19 cellular contexts compared by ENCODE assay signal in genomic region chr9:89548210-89548609, GRCh38. TPM values are rescaled to one million over a fixed set of nuclear protein-coding genes. Genes with fewer than 3 reads are reported as not detected.
DNase-seq lines count a peak whose midpoint lies in the region; ATAC-seq, FAIRE-seq and TF ChIP-seq lines count a peak whose summit lies in the region.
"Had no signal": no experiment of that assay in that cellular context is flagged by ENCODE, and none has a peak within 500 bp of the region (broad histone marks: within the 10 kb centered on the region; RNA-seq: fewer than 3 reads in every experiment).

No MANE protein-coding gene starts in this region.

- BruUV-seq in HepG2 (replicated peaks; lab: Mats Ljungman, UMichigan): no TSS peak

- H2AFZ ChIP-seq in KMS-11 (ENCODE audit: low read depth) (peak overlapping the region; percentile 20; the same call in 1 of the 2 replicates), HepG2 (ENCODE audit: low read length) (peak overlapping the region; percentile 56)

- peak; percentile 36 to 56 for ATAC-seq in activated naive CD4-positive, alpha-beta T cell treated with anti-CD3 and anti-CD28 coated beads, Interleukin-2, amount 50 U/mL, for 72 hours
- ATAC-seq in HepG2 (no peak), Right ventricle myocardium superior (ENCODE audit: poor library complexity) (no peak), GM18873 (IDR thresholded peaks at IDR 0.05; ENCODE audit: low FRiP score, unreplicated experiment) (no peak)

- in situ Hi-C loops in HepG2 (cut with HindIII; ENCODE audit: extremely low pct_ligation_motif_present, low pct_unique_long_range_greater_than_20kb): no loop called here

- H3K36me3 ChIP-seq in KMS-11 (ENCODE audit: insufficient read depth) (no peaks in the 10 kb centered on the region), HepG2 (replicated peaks in 1 of 2; ENCODE audit: control insufficient read depth in 1 of 2, insufficient read depth in 2 of 2, low read length in 2 of 2) (no peaks in the 10 kb centered on the region)
- H3K36me3 ChIP-seq: BLaER1 treated with 17β-estradiol and CSF1 and Interleukin-3, amounts not matched to agents 10 nM and 100 nM; sigmoid colon; SJCRH30; thoracic aorta had no signal

- H3K9ac ChIP-seq in KMS-11: no peak overlapping the region
- no peak overlapping the region for H3K9ac ChIP-seq in HepG2 (ENCODE audit: insufficient read depth, low read depth, low read length)
- H3K9ac ChIP-seq: BLaER1 treated with 17β-estradiol and CSF1 and Interleukin-3, amounts not matched to agents 10 nM and 100 nM had no signal

- H4K20me1 ChIP-seq in KMS-11 (ENCODE audit: insufficient read depth) (no peaks in the 10 kb centered on the region), HepG2 (ENCODE audit: insufficient read depth, low read length) (no peaks in the 10 kb centered on the region)
- H4K20me1 ChIP-seq: BLaER1 treated with 17β-estradiol and CSF1 and Interleukin-3, amounts not matched to agents 10 nM and 100 nM had no signal

- peaks cover 3% of the 10 kb centered on the region for H3K27me3 Mint-ChIP-seq in activated CD4-positive, alpha-beta T cell treated with anti-CD3 and anti-CD28 coated beads, Interleukin-2, amount 10 ng/mL, durations not matched to agents 7 days and 5 days
- H3K27me3 Mint-ChIP-seq: natural killer cell treated with Interleukin-12 subunit alpha and Interleukin-12 subunit beta and Interleukin-15 and Interleukin-18, amount 100 ng/mL, for 72 hours had no signal

- H3K27me3 ChIP-seq in KMS-11 (ENCODE audit: insufficient read depth, low read depth) (no peaks in the 10 kb centered on the region), HepG2 (ENCODE audit: control insufficient read depth in 1 of 2, insufficient read depth in 2 of 2, low read length in 2 of 2) (peaks cover 1 to 16% of the 10 kb centered on the region in 2 experiments; a peak in 1 of 5 replicates)
- H3K27me3 ChIP-seq: sigmoid colon had no signal

- H3K79me2 ChIP-seq in KMS-11 (ENCODE audit: insufficient read depth, low read depth) (no peaks in the 10 kb centered on the region), HepG2 (ENCODE audit: insufficient read depth, low read length) (no peaks in the 10 kb centered on the region)

- H3K4me1 ChIP-seq in KMS-11 (ENCODE audit: low read depth, poor library complexity, severe bottlenecking) (peaks cover 22% of the 10 kb centered on the region), HepG2 (ENCODE audit: insufficient read depth, low read length) (peaks cover 61% of the 10 kb centered on the region)
- H3K4me1 ChIP-seq: sigmoid colon, SJCRH30 had no signal

- H3K27ac ChIP-seq in KMS-11 (no peak overlapping the region), HepG2 (ENCODE audit: extremely low read length, insufficient read depth, low read length) (no peak overlapping the region)
- H3K27ac ChIP-seq: BLaER1 treated with 17β-estradiol and CSF1 and Interleukin-3, amounts not matched to agents 10 nM and 100 nM; sigmoid colon; SJCRH30; thoracic aorta had no signal

- no peak overlapping the region for H3K4me3 Mint-ChIP-seq in activated CD4-positive, alpha-beta T cell treated with anti-CD3 and anti-CD28 coated beads, Interleukin-2, amount 10 ng/mL, durations not matched to agents 7 days and 5 days
- H3K4me3 Mint-ChIP-seq: natural killer cell treated with Interleukin-12 subunit alpha and Interleukin-12 subunit beta and Interleukin-15 and Interleukin-18, amount 100 ng/mL, for 72 hours; WTC11 had no signal

- no peak for TF ChIP-seq CTCF in KMS-11 (conservative IDR thresholded peaks at IDR 0.05; ENCODE audit: low read depth, low read length)
- no peak for TF ChIP-seq CTCF in HepG2 (CRISPR knock-in tag; IDR thresholded peaks at IDR 0.05)

- FAIRE-seq in HepG2 (lab: Jason Lieb, UNC): no peak

- POLR2A ChIA-PET in activated CD4-positive, alpha-beta T cell treated with anti-CD3 and anti-CD28 coated beads, Interleukin-2, amount 10 ng/mL, durations not matched to agents 7 days and 5 days (lab: Charles Lee): interaction anchor here (0.9 kb wide), 1 partner anchor 168 kb away, joined by 3 read pairs; no protein-coding TSS in a partner anchor
- POLR2A ChIA-PET in HepG2 (lab: Yijun Ruan, JAX): no interaction called here

- TF ChIP-seq EP300 in HepG2 (IDR thresholded peaks at IDR 0.05; ENCODE audit: low read depth in 2 of 2, low read length in 2 of 2) (no peak), HepG2 (CRISPR knock-in tag; IDR thresholded peaks at IDR 0.05; ENCODE audit: borderline replicate concordance) (no peak)

- H3K4me1 Mint-ChIP-seq in activated CD4-positive, alpha-beta T cell treated with anti-CD3 and anti-CD28 coated beads, Interleukin-2, amount 10 ng/mL, durations not matched to agents 7 days and 5 days: peaks cover 22% of the 10 kb centered on the region

- CTCF ChIA-PET in activated CD4-positive, alpha-beta T cell treated with anti-CD3 and anti-CD28 coated beads, Interleukin-2, amount 10 ng/mL, durations not matched to agents 7 days and 5 days (lab: Charles Lee): interaction anchor here (0.5 to 3.3 kb wide), 64 partner anchors 9 to 1238 kb away, joined by 3 to 42 read pairs (median 5); partner anchors contain the start of gene SECISBP2
- CTCF ChIA-PET in HepG2 (lab: Yijun Ruan, JAX; ENCODE audit: low intra/inter-chr PET ratio, low total read pairs): interaction anchor here (2.6 kb wide), 1 partner anchor 229 kb away, joined by 13 read pairs; the partner anchor contains the start of gene SECISBP2

- H3K4me3 ChIP-seq in KMS-11 (IDR thresholded peaks at IDR 0.05; ENCODE audit: insufficient read depth, low read depth, low read length): no peak overlapping the region
- H3K4me3 ChIP-seq in HepG2 (replicated peaks in 1 of 3; ENCODE audit: insufficient read depth in 1 of 3, low read depth in 2 of 3, low read length in 3 of 3): no peak overlapping the region
- H3K4me3 ChIP-seq: BLaER1 treated with 17β-estradiol and CSF1 and Interleukin-3, amounts not matched to agents 10 nM and 100 nM; sigmoid colon; SJCRH30; thoracic aorta had no signal

- intact Hi-C loops in HepG2 (cut with micrococcal nuclease; ENCODE audit: unreplicated experiment): loop anchor here (1.0 kb wide), 1 partner anchor 229 kb away; no protein-coding TSS in a partner anchor
- intact Hi-C loops in Right ventricle myocardium superior (cut with DNase I): loop anchor here (5.0 kb wide), 1 partner anchor 226 kb away; no protein-coding TSS in a partner anchor

- TF ChIP-seq POLR2A in HepG2 (IDR thresholded peaks at IDR 0.05; ENCODE audit: insufficient read depth in 1 of 2, low read depth in 2 of 2, low read length in 2 of 2): no peak

- peaks cover 15% of the 10 kb centered on the region for H3K9me3 Mint-ChIP-seq in activated CD4-positive, alpha-beta T cell treated with anti-CD3 and anti-CD28 coated beads, Interleukin-2, amount 10 ng/mL, durations not matched to agents 7 days and 5 days
- H3K9me3 Mint-ChIP-seq in activated naive CD4-positive, alpha-beta T cell treated with anti-CD3 and anti-CD28 coated beads, Interleukin-2, amount 50 U/mL, for 72 hours: peaks cover 3 to 18% of the 10 kb centered on the region in 2 donors

- no peak for TF ChIP-seq RAD21 in HepG2 (CRISPR knock-in tag; IDR thresholded peaks at IDR 0.05)

- H3K36me3 Mint-ChIP-seq in activated CD4-positive, alpha-beta T cell treated with anti-CD3 and anti-CD28 coated beads, Interleukin-2, amount 10 ng/mL, durations not matched to agents 7 days and 5 days (ENCODE audit: low read depth): peaks cover 17% of the 10 kb centered on the region
- peaks cover 0 to 27% of the 10 kb centered on the region in 2 donors for H3K36me3 Mint-ChIP-seq in activated naive CD4-positive, alpha-beta T cell treated with anti-CD3 and anti-CD28 coated beads, Interleukin-2, amount 50 U/mL, for 72 hours

- no peak for DNase-seq in activated CD4-positive, alpha-beta T cell treated with anti-CD3 and anti-CD28 coated beads, Interleukin-2, amount 10 ng/mL, durations not matched to agents 7 days and 5 days
- no peak for DNase-seq in activated CD4-positive, alpha-beta T cell treated with anti-CD3 and anti-CD28 coated beads, Interleukin-2, amount 50 U/mL, for 48 hours
- DNase-seq in activated naive CD4-positive, alpha-beta T cell treated with anti-CD3 and anti-CD28 coated beads, Interleukin-2, amount 50 U/mL, for 72 hours (ENCODE audit: low spot score in 2 of 2): no peak
- DNase-seq in HepG2 (ENCODE audit: low spot score) (no peak), Right ventricle myocardium superior (no peak), NCI-H524 (lab: John Stamatoyannopoulos, UW) (no peak)
- DNase-seq: activated gamma-delta T cell; effector CD8-positive, alpha-beta T cell; GDM1; NCI-H1694; NCI-H774; sigmoid colon; SJCRH30 had no signal

- 66% methylated on average over 7 of the region's 7 CpGs for WGBS in HepG2 (ENCODE audit: low lambda C conversion rate)

- H3K27ac Mint-ChIP-seq in activated CD4-positive, alpha-beta T cell treated with anti-CD3 and anti-CD28 coated beads, Interleukin-2, amount 10 ng/mL, durations not matched to agents 7 days and 5 days: peak overlapping the region; percentile 76
- H3K27ac Mint-ChIP-seq in activated naive CD4-positive, alpha-beta T cell treated with anti-CD3 and anti-CD28 coated beads, Interleukin-2, amount 50 U/mL, for 72 hours: peak overlapping the region; percentile 72 to 77
- H3K27ac Mint-ChIP-seq: WTC11 had no signal

- peaks cover 7% of the 10 kb centered on the region; the same call in 1 of the 2 replicates for H3K9me3 ChIP-seq in HepG2 (ENCODE audit: low read length)

- H3K4me2 ChIP-seq in KMS-11 (no peak overlapping the region), HepG2 (ENCODE audit: low read depth, low read length) (no peak overlapping the region)

RNA-seq across cellular contexts. Expression of gene SEMA4D, which starts 50.3 kb away (rescaled TPM):
- total RNA-seq in activated CD4-positive, alpha-beta T cell treated with anti-CD3 and anti-CD28 coated beads, Interleukin-2, amount 10 ng/mL, durations not matched to agents 7 days and 5 days: 100 to 1,000 TPM; 334 to 336 TPM
- 100 to 1,000 TPM; 211 to 278 TPM for total RNA-seq in activated naive CD4-positive, alpha-beta T cell treated with anti-CD3 and anti-CD28 coated beads, Interleukin-2, amount 50 U/mL, for 72 hours
- 0.07 and 0.13 TPM in 2 replicates for total RNA-seq in HepG2 (2016; rRNA removed; fragmentation: Illumina TruSeq; extraction: Trizol)
- 0.26 TPM in 1 of 2 replicates, not detected in the other for total RNA-seq in HepG2 (2016; cell fraction: cytosol; rRNA removed; fragmentation: Illumina TruSeq; extraction: Trizol; ENCODE audit: low read depth)
- 0.10 and 0.13 TPM in 2 replicates for total RNA-seq in HepG2 (2016; cell fraction: insoluble cytoplasmic fraction; rRNA removed; fragmentation: Illumina TruSeq; extraction: Trizol)
- 0.07 and 0.28 TPM in 2 replicates for total RNA-seq in HepG2 (2016; cell fraction: membrane; rRNA removed; fragmentation: Illumina TruSeq; extraction: Trizol)
- 0.44 and 0.87 TPM in 2 replicates for total RNA-seq in HepG2 (2016; cell fraction: nucleus; rRNA removed; fragmentation: Illumina TruSeq; extraction: Trizol)
- 0.16 and 0.17 TPM in 2 replicates for polyA plus RNA-seq in HepG2 (2011; rRNA removed)
- polyA plus RNA-seq in HepG2 (2011; cell fraction: cytosol; rRNA removed): 0.12 and 0.23 TPM in 2 replicates
- polyA plus RNA-seq in HepG2 (2011; cell fraction: nucleus; rRNA removed): 0.97 and 1.2 TPM in 2 replicates
- polyA plus RNA-seq in HepG2 (2012): 0.85 and 1.2 TPM in 2 replicates
- 0.08 TPM in 1 of 2 replicates, not detected in the other for polyA plus RNA-seq in HepG2 (2016; cell fraction: cytosol; fragmentation: Illumina TruSeq; extraction: Trizol; ENCODE audit: low read depth)
- polyA plus RNA-seq in HepG2 (2016; cell fraction: insoluble cytoplasmic fraction; fragmentation: Illumina TruSeq; extraction: Trizol; ENCODE audit: low read depth): 0.10 and 0.16 TPM in 2 replicates
- 0.08 and 0.11 TPM in 2 replicates for polyA plus RNA-seq in HepG2 (2016; cell fraction: membrane; fragmentation: Illumina TruSeq; extraction: Trizol; ENCODE audit: low read depth)
- polyA plus RNA-seq in HepG2 (2016; cell fraction: nucleus; fragmentation: Illumina TruSeq; extraction: Trizol; ENCODE audit: insufficient read depth, low read depth): 0.31 and 0.86 TPM in 2 replicates
- polyA minus RNA-seq in HepG2 (2011; rRNA and poly(A)+ RNA removed; ENCODE audit: low replicate concordance): 0.38 and 11.1 TPM in 2 replicates
- 2.1 TPM in 1 of 2 replicates, not detected in the other for polyA minus RNA-seq in HepG2 (2011; cell fraction: cytosol; rRNA and poly(A)+ RNA removed)
- 0.26 and 0.87 TPM in 2 replicates for polyA minus RNA-seq in HepG2 (2011; cell fraction: nucleus; rRNA and poly(A)+ RNA removed)
- total RNA-seq in Right ventricle myocardium superior: 18.7 TPM
- total RNA-seq: SJCRH30 had no signal

RNA-seq across cellular contexts. Expression of gene GADD45G, which starts 56.6 kb away (rescaled TPM):
- total RNA-seq in activated CD4-positive, alpha-beta T cell treated with anti-CD3 and anti-CD28 coated beads, Interleukin-2, amount 10 ng/mL, durations not matched to agents 7 days and 5 days: 1 to 10 TPM; 5.2 to 6.2 TPM
- 1 to 10 TPM; 3.8 to 5.3 TPM for total RNA-seq in activated naive CD4-positive, alpha-beta T cell treated with anti-CD3 and anti-CD28 coated beads, Interleukin-2, amount 50 U/mL, for 72 hours
- total RNA-seq in HepG2 (2016; rRNA removed; fragmentation: Illumina TruSeq; extraction: Trizol) (not detected in 2 replicates), Right ventricle myocardium superior (48.9 TPM)
- not detected in 2 replicates for total RNA-seq in HepG2 (2016; cell fraction: cytosol; rRNA removed; fragmentation: Illumina TruSeq; extraction: Trizol; ENCODE audit: low read depth)
- not detected in 2 replicates for total RNA-seq in HepG2 (2016; cell fraction: insoluble cytoplasmic fraction; rRNA removed; fragmentation: Illumina TruSeq; extraction: Trizol)
- total RNA-seq in HepG2 (2016; cell fraction: membrane; rRNA removed; fragmentation: Illumina TruSeq; extraction: Trizol): not detected in 2 replicates
- not detected in 2 replicates for total RNA-seq in HepG2 (2016; cell fraction: nucleus; rRNA removed; fragmentation: Illumina TruSeq; extraction: Trizol)
- not detected in 2 replicates for polyA plus RNA-seq in HepG2 (2011; rRNA removed)
- not detected in 2 replicates for polyA plus RNA-seq in HepG2 (2011; cell fraction: cytosol; rRNA removed)
- polyA plus RNA-seq in HepG2 (2011; cell fraction: nucleus; rRNA removed): not detected in 2 replicates
- polyA plus RNA-seq in HepG2 (2012): not detected in 2 replicates
- polyA plus RNA-seq in HepG2 (2016; cell fraction: cytosol; fragmentation: Illumina TruSeq; extraction: Trizol; ENCODE audit: low read depth): not detected in 2 replicates
- not detected in 2 replicates for polyA plus RNA-seq in HepG2 (2016; cell fraction: insoluble cytoplasmic fraction; fragmentation: Illumina TruSeq; extraction: Trizol; ENCODE audit: low read depth)
- not detected in 2 replicates for polyA plus RNA-seq in HepG2 (2016; cell fraction: membrane; fragmentation: Illumina TruSeq; extraction: Trizol; ENCODE audit: low read depth)
- polyA plus RNA-seq in HepG2 (2016; cell fraction: nucleus; fragmentation: Illumina TruSeq; extraction: Trizol; ENCODE audit: insufficient read depth, low read depth): not detected in 2 replicates
- not detected in 2 replicates for polyA minus RNA-seq in HepG2 (2011; rRNA and poly(A)+ RNA removed; ENCODE audit: low replicate concordance)
- not detected in 2 replicates for polyA minus RNA-seq in HepG2 (2011; cell fraction: cytosol; rRNA and poly(A)+ RNA removed)
- polyA minus RNA-seq in HepG2 (2011; cell fraction: nucleus; rRNA and poly(A)+ RNA removed): not detected in 2 replicates

Comparison
In these comparisons a context has a peak if more than half of its experiments do, and no peak if none do; other contexts are left out.
1. ATAC-seq: peak in activated naive CD4-positive, alpha-beta T cell treated with anti-CD3 and anti-CD28 coated beads, Interleukin-2, amount 50 U/mL, for 72 hours (2 of 2); none in HepG2 (single experiment), Right ventricle myocardium superior (single experiment) and GM18873 (single experiment).
2. RNA of gene SEMA4D, which starts 50.3 kb away (total RNA-seq): 334 to 336 TPM in activated CD4-positive, alpha-beta T cell treated with anti-CD3 and anti-CD28 coated beads, Interleukin-2, amount 10 ng/mL, durations not matched to agents 7 days and 5 days, 211 to 278 TPM in activated naive CD4-positive, alpha-beta T cell treated with anti-CD3 and anti-CD28 coated beads, Interleukin-2, amount 50 U/mL, for 72 hours and 18.7 TPM in Right ventricle myocardium superior (single experiment); 0.07 to 0.87 TPM in HepG2; every median in the first group is over 10 times any median in the second.